In genomic region chr22:49958961-49959781, GRCh38 we compare ENCODE assay signal across 8 cellular contexts. TPM values are rescaled to one million over a fixed set of nuclear protein-coding genes. Genes with fewer than 3 reads are reported as not detected.
DNase-seq lines count a peak whose midpoint lies in the region; ATAC-seq and TF ChIP-seq lines count a peak whose summit lies in the region.

No MANE protein-coding gene starts in this region.

- H3K36me3 ChIP-seq in IMR-90 (ENCODE audit: control insufficient read depth, insufficient read depth, low read length) (peaks cover 20% of the 10 kb centered on the region), adipocyte (ENCODE audit: control insufficient read depth, insufficient read depth, low read length, severe bottlenecking) (peaks cover 18% of the 10 kb centered on the region)

- TF ChIP-seq CTCF in IMR-90 (conservative IDR thresholded peaks at IDR 0.05; ENCODE audit: low read depth, low read length): no peak

- ATAC-seq in IMR-90 (ENCODE audit: low read depth) (no peak), HG03442 (IDR thresholded peaks at IDR 0.05; ENCODE audit: unreplicated experiment) (no peak)

- no peak overlapping the region for H3K18ac ChIP-seq in IMR-90 (ENCODE audit: low read depth, low read length)

- H3K14ac ChIP-seq in IMR-90 (replicated peaks; ENCODE audit: low read depth, low read length): no peak overlapping the region; the same call in 1 of the 2 replicates

- H3K27me3 ChIP-seq in IMR-90 (ENCODE audit: control insufficient read depth, insufficient read depth, low read length) (no peaks in the 10 kb centered on the region), adipocyte (replicated peaks; ENCODE audit: control insufficient read depth, insufficient read depth, low read length) (no peaks in the 10 kb centered on the region), layer of hippocampus (ENCODE audit: control insufficient read depth, insufficient read depth, low read length) (no peaks in the 10 kb centered on the region)

- H3K27ac ChIP-seq in IMR-90 (ENCODE audit: insufficient read depth, low read length): peak overlapping the region; percentile 71; the same call in 1 of the 2 replicates
- peak overlapping the region; percentile 97 for H3K27ac ChIP-seq in layer of hippocampus (ENCODE audit: low read depth, low read length)
- H3K27ac ChIP-seq in substantia nigra (ENCODE audit: low read depth, low read length, poor library complexity, severe bottlenecking): peak overlapping the region; percentile 93

- dilution Hi-C loops in IMR-90 (cut with HindIII; ENCODE audit: low sequenced_read_pairs, unreplicated experiment): no loop called here

- H2AK5ac ChIP-seq in IMR-90 (ENCODE audit: low read depth, low read length): peak overlapping the region; percentile 95

- no peak overlapping the region for H3K56ac ChIP-seq in IMR-90 (ENCODE audit: extremely low read depth, insufficient read depth, low read length)

- in situ Hi-C loops in IMR-90 (cut with MboI; ENCODE audit: low sequenced_read_pairs): no loop called here

- CTCF ChIA-PET in IMR-90 (lab: Yijun Ruan, JAX): no interaction called here

- H3K23ac ChIP-seq in IMR-90 (ENCODE audit: low read depth, low read length): peak overlapping the region; percentile 53

- no TSS peak for BruUV-seq in IMR-90 (replicated peaks; lab: Mats Ljungman, UMichigan)

- no peak overlapping the region for H2BK20ac ChIP-seq in IMR-90 (ENCODE audit: low read depth, low read length)

- H4K5ac ChIP-seq in IMR-90 (ENCODE audit: low read depth, low read length): peak overlapping the region; percentile 35

- peaks cover 33% of the 10 kb centered on the region for H4K20me1 ChIP-seq in IMR-90 (ENCODE audit: insufficient read depth, low read length)

- intact Hi-C loops in IMR-90 (cut with micrococcal nuclease): no loop called here

- H3K4me2 ChIP-seq in IMR-90 (ENCODE audit: low read depth, low read length): peak overlapping the region; percentile 84

- peak overlapping the region; percentile 47; the same call in 2 of the 3 replicates for H2BK15ac ChIP-seq in IMR-90 (ENCODE audit: low read depth, low read length)

- H3K4me3 ChIP-seq in IMR-90 (ENCODE audit: insufficient read depth, low read depth, low read length) (peak overlapping the region; percentile 58; the same call in 1 of the 2 replicates), adipocyte (ENCODE audit: low read length) (peak overlapping the region; percentile 82)

- no peak for TF ChIP-seq POLR2A in IMR-90 (IDR thresholded peaks at IDR 0.05; ENCODE audit: low read depth, low read length)

- H4K91ac ChIP-seq in IMR-90 (ENCODE audit: insufficient read depth, low read depth, low read length): peak overlapping the region; percentile 85

- H3K4ac ChIP-seq in IMR-90 (ENCODE audit: low read depth, low read length): peak overlapping the region; percentile 44

- H3K9me3 ChIP-seq in IMR-90 (ENCODE audit: control insufficient read depth, insufficient read depth, low read length): no peaks in the 10 kb centered on the region
- no peaks in the 10 kb centered on the region for H3K9me3 ChIP-seq in adipocyte (ENCODE audit: control insufficient read depth, low read length)

- H2BK120ac ChIP-seq in IMR-90 (ENCODE audit: low read depth, low read length): peak overlapping the region; percentile 37; the same call in 1 of the 2 replicates

- H2AFZ ChIP-seq in IMR-90 (replicated peaks; ENCODE audit: low read length, poor library complexity): peak overlapping the region; percentile 23

- H4K8ac ChIP-seq in IMR-90 (ENCODE audit: low read depth in 2 of 2, low read length in 2 of 2): peak overlapping the region; percentile 83 to 92; a peak in 3 of 4 replicates

- TF ChIP-seq RAD21 in IMR-90 (IDR thresholded peaks at IDR 0.05; ENCODE audit: low read length): no peak

- H3K9me1 ChIP-seq in IMR-90 (ENCODE audit: insufficient read depth, low read length): peaks cover 3% of the 10 kb centered on the region; the same call in 1 of the 2 replicates

- DNase-seq in IMR-90 (no peak), adipocyte (ENCODE audit: low read depth) (no peak), substantia nigra (lab: John Stamatoyannopoulos, UW) (no peak), GM19238 (ENCODE audit: insufficient read length, low spot score) (no peak), medulla oblongata (ENCODE audit: extremely low spot score) (no peak), GDM1 (lab: John Stamatoyannopoulos, UW) (no peak)

- WGBS in IMR-90 (ENCODE audit: extremely low coverage in 2 of 2, insufficient read length in 1 of 2), 2 experiments: 88% methylated on average over 8 of the region's 28 CpGs; no CpG with 5 or more reads in 1 of the 2 experiments

- peaks cover 6 to 24% of the 10 kb centered on the region in 2 experiments; a peak in 3 of 4 replicates for H3K79me1 ChIP-seq in IMR-90 (ENCODE audit: low read depth in 1 of 2, low read length in 2 of 2)

- no peak overlapping the region for H2BK5ac ChIP-seq in IMR-90 (ENCODE audit: low read depth, low read length, poor library complexity, severe bottlenecking)

- peak overlapping the region; percentile 66; the same call in 1 of the 2 replicates for H3K9ac ChIP-seq in IMR-90 (ENCODE audit: low read depth, low read length)
- H3K9ac ChIP-seq in adipocyte (ENCODE audit: low read length): peak overlapping the region; percentile 93

- H2AK9ac ChIP-seq in IMR-90 (replicated peaks; ENCODE audit: low read depth, low read length, poor library complexity): peak overlapping the region; percentile 93

- POLR2A ChIA-PET in IMR-90 (lab: Charles Lee; ENCODE audit: unreplicated experiment): no interaction called here

- H3K4me1 ChIP-seq in IMR-90 (ENCODE audit: control insufficient read depth, insufficient read depth, low read length) (peaks cover 24% of the 10 kb centered on the region), adipocyte (ENCODE audit: control insufficient read depth, insufficient read depth, low read length) (peaks cover 59% of the 10 kb centered on the region)

TF ChIP-seq in IMR-90, 13 proteins besides CTCF, POLR2A, EP300 and RAD21:
- TF ChIP-seq CEBPB (IDR thresholded peaks at IDR 0.05; ENCODE audit: low read depth, low read length) (no peak), BHLHE40 (IDR thresholded peaks at IDR 0.05; ENCODE audit: low read depth, low read length) (no peak), ELK1 (IDR thresholded peaks at IDR 0.05; ENCODE audit: borderline replicate concordance, low read depth, low read length) (no peak), CHD1 (IDR thresholded peaks at IDR 0.05; ENCODE audit: low read depth, low read length) (no peak), MXI1 (IDR thresholded peaks at IDR 0.05; ENCODE audit: borderline replicate concordance, low read depth, low read length) (no peak), NFE2L2 (IDR thresholded peaks at IDR 0.05; ENCODE audit: low read depth, low read length) (no peak), RFX5 (IDR thresholded peaks at IDR 0.05; ENCODE audit: low read depth, low read length) (no peak), MAZ (IDR thresholded peaks at IDR 0.05; ENCODE audit: borderline replicate concordance, low read depth, low read length) (no peak), FOS (IDR thresholded peaks at IDR 0.05; ENCODE audit: low read depth, low read length) (no peak), USF2 (IDR thresholded peaks at IDR 0.05; ENCODE audit: low read depth, low read length) (no peak), RCOR1 (IDR thresholded peaks at IDR 0.05; ENCODE audit: insufficient replicate concordance, low read length) (no peak), MAFK (IDR thresholded peaks at IDR 0.05; ENCODE audit: low read depth, low read length) (no peak), SMC3 (IDR thresholded peaks at IDR 0.05; ENCODE audit: low read depth, low read length) (no peak)

RNA-seq across cellular contexts. Expression of gene PIM3, which starts 1.4 kb away (rescaled TPM):
- 8.6 and 10.3 TPM in 2 replicates for total RNA-seq in IMR-90 (2012; rRNA removed)
- polyA plus RNA-seq in IMR-90 (2012; rRNA removed): 24.7 and 28.6 TPM in 2 replicates
- 31.4 and 45.1 TPM in 2 replicates for polyA plus RNA-seq in IMR-90 (2012; cell fraction: cytosol; rRNA removed)
- polyA plus RNA-seq in IMR-90 (2012; cell fraction: nucleus; rRNA removed; ENCODE audit: low replicate concordance): 37.2 and 85.2 TPM in 2 replicates

RNA-seq across cellular contexts. Expression of gene CRELD2, which starts 40.7 kb away (rescaled TPM):
- 36.1 and 36.2 TPM in 2 replicates for total RNA-seq in IMR-90 (2012; rRNA removed)
- polyA plus RNA-seq in IMR-90 (2012; rRNA removed): 70.7 and 82.0 TPM in 2 replicates
- 110 and 153 TPM in 2 replicates for polyA plus RNA-seq in IMR-90 (2012; cell fraction: cytosol; rRNA removed)
- polyA plus RNA-seq in IMR-90 (2012; cell fraction: nucleus; rRNA removed; ENCODE audit: low replicate concordance): 79.2 and 119 TPM in 2 replicates

RNA-seq across cellular contexts. Expression of gene ALG12, which starts 40.9 kb away (rescaled TPM):
- total RNA-seq in IMR-90 (2012; rRNA removed): 5.6 and 7.2 TPM in 2 replicates
- 10.9 and 11.2 TPM in 2 replicates for polyA plus RNA-seq in IMR-90 (2012; rRNA removed)
- 18.8 and 22.7 TPM in 2 replicates for polyA plus RNA-seq in IMR-90 (2012; cell fraction: cytosol; rRNA removed)
- polyA plus RNA-seq in IMR-90 (2012; cell fraction: nucleus; rRNA removed; ENCODE audit: low replicate concordance): 13.5 and 24.8 TPM in 2 replicates

RNA-seq across cellular contexts. Expression of gene IL17REL, which starts 53.4 kb away (rescaled TPM):
- total RNA-seq in IMR-90 (2012; rRNA removed): not detected in 2 replicates
- polyA plus RNA-seq in IMR-90 (2012; rRNA removed): not detected in 2 replicates
- 0.01 TPM in 1 of 2 replicates, not detected in the other for polyA plus RNA-seq in IMR-90 (2012; cell fraction: cytosol; rRNA removed)
- 0.04 and 0.05 TPM in 2 replicates for polyA plus RNA-seq in IMR-90 (2012; cell fraction: nucleus; rRNA removed; ENCODE audit: low replicate concordance)
